In the genomic region with DNA sequence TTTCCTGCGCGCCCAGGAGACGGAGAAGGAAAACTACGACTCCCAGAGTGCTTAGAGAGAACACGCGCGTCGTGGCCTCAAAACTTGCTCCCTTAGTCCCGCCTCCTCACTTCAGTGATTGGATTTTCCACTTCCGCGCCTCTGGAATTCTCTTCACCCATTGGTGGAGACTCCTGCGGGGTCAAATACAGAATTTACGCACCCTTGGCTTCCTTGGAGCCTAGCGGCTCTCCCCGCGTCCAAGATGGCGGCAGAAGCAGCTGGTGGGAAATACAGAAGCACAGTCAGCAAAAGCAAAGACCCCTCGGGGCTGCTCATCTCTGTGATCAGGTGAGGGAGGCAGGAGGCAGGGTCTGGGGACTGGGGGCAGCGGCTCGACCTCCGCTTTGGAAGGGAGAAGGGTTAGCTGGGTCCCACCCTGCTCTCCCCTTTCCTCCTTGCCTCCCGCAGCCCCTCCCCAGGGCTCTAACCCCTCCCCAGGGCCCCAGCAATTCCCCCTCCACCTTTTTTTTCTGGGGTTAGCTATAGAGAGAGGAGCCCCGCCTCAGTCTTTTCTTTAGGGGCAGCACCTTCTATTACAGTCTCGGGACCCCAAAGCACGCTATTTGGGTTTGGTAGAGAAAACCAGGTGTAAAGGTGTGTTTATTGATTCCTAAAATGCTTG, we compare ENCODE assay signal across 1 cellular context.
TF ChIP-seq lines count a peak whose summit lies in the region.

TSS of gene EXOC4 (plus strand) at position 221 of the 664 bp plus-strand sequence.

TF ChIP-seq in HepG2, 621 proteins besides CTCF, POLR2A, EP300 and RAD21 (continued from another document and continues in another):
- TF ChIP-seq ZNF703 (CRISPR knock-in tag; IDR thresholded peaks at IDR 0.05; ENCODE audit: borderline replicate concordance) (no peak), ZNF225 (CRISPR knock-in tag; IDR thresholded peaks at IDR 0.05) (0 out of 2 replicates have a peak, but pooled peaks have one; percentile 29), HNRNPUL1 (IDR thresholded peaks at IDR 0.05; ENCODE audit: low read depth, low read length) (no peak), THAP9 (CRISPR knock-in tag; IDR thresholded peaks at IDR 0.05; ENCODE audit: borderline replicate concordance) (peak; percentile 57; the same call in 1 of the 2 replicates), ZNF280D (CRISPR knock-in tag; IDR thresholded peaks at IDR 0.05) (no peak), SYNCRIP (IDR thresholded peaks at IDR 0.05; ENCODE audit: insufficient read depth, low read depth, low read length) (no peak), CBFB (CRISPR knock-in tag; IDR thresholded peaks at IDR 0.05) (no peak; the same call in 1 of the 2 replicates), ZNF644 (CRISPR knock-in tag; IDR thresholded peaks at IDR 0.05; ENCODE audit: low read depth) (peak; percentile 32; the same call in 1 of the 2 replicates), ZNF503 (CRISPR knock-in tag; IDR thresholded peaks at IDR 0.05) (0 out of 2 replicates have a peak, but pooled peaks have one; percentile 12), PAWR (CRISPR knock-in tag; IDR thresholded peaks at IDR 0.05; ENCODE audit: borderline replicate concordance) (no peak), ZNF572 (CRISPR knock-in tag; IDR thresholded peaks at IDR 0.05) (no peak), RARG (CRISPR knock-in tag; IDR thresholded peaks at IDR 0.05; ENCODE audit: low read depth) (no peak), ZNF549 (CRISPR knock-in tag; IDR thresholded peaks at IDR 0.05) (no peak), ZNF3 (CRISPR knock-in tag; IDR thresholded peaks at IDR 0.05) (no peak), ZSCAN29 (CRISPR knock-in tag; conservative IDR thresholded peaks at IDR 0.05) (no peak), RAD51 (IDR thresholded peaks at IDR 0.05; ENCODE audit: borderline replicate concordance) (no peak), NFIB (CRISPR knock-in tag; IDR thresholded peaks at IDR 0.05; ENCODE audit: borderline replicate concordance) (no peak), ZNF567 (CRISPR knock-in tag; IDR thresholded peaks at IDR 0.05; ENCODE audit: borderline replicate concordance) (no peak), ELF4 (CRISPR knock-in tag; IDR thresholded peaks at IDR 0.05; ENCODE audit: borderline replicate concordance) (peak; percentile 83; the same call in 1 of the 2 replicates), MEF2D (CRISPR knock-in tag; IDR thresholded peaks at IDR 0.05) (no peak), SRY (CRISPR knock-in tag; IDR thresholded peaks at IDR 0.05) (peak; percentile 73; the same call in 1 of the 2 replicates), HOXA3 (CRISPR knock-in tag; IDR thresholded peaks at IDR 0.05) (peak; percentile 90), CBX2 (IDR thresholded peaks at IDR 0.05; ENCODE audit: low read depth, low read length) (no peak), CBX2 (CRISPR knock-in tag; IDR thresholded peaks at IDR 0.05; ENCODE audit: low read depth) (no peak), HOXA5 (CRISPR knock-in tag; IDR thresholded peaks at IDR 0.05) (no peak), ARNTL (CRISPR knock-in tag; IDR thresholded peaks at IDR 0.05) (no peak), TFDP1 (CRISPR knock-in tag; IDR thresholded peaks at IDR 0.05; ENCODE audit: borderline replicate concordance) (peak; percentile 77; the same call in 1 of the 2 replicates), ELF1 (CRISPR knock-in tag; IDR thresholded peaks at IDR 0.05) (peak; percentile 95), ZNF660 (CRISPR knock-in tag; IDR thresholded peaks at IDR 0.05; ENCODE audit: borderline replicate concordance, low read depth) (no peak), ZNF292 (CRISPR knock-in tag; IDR thresholded peaks at IDR 0.05; ENCODE audit: borderline replicate concordance, low read depth) (no peak), ETV5 (CRISPR knock-in tag; IDR thresholded peaks at IDR 0.05; ENCODE audit: borderline replicate concordance) (peak; percentile 10; the same call in 1 of the 2 replicates), RFX5 (IDR thresholded peaks at IDR 0.05; ENCODE audit: low read depth, low read length) (peak; percentile 55; the same call in 1 of the 2 replicates), ZNF460 (CRISPR knock-in tag; IDR thresholded peaks at IDR 0.05; ENCODE audit: borderline replicate concordance) (no peak), ZNF761 (CRISPR knock-in tag; conservative IDR thresholded peaks at IDR 0.05) (no peak), ZNF841 (CRISPR knock-in tag; IDR thresholded peaks at IDR 0.05; ENCODE audit: borderline replicate concordance) (no peak), CBX1 (IDR thresholded peaks at IDR 0.05; ENCODE audit: low read depth) (no peak), TCF7L2 (IDR thresholded peaks at IDR 0.05; ENCODE audit: low read depth, low read length) (no peak), SRSF1 (optimal IDR thresholded peaks at IDR 0.05; ENCODE audit: low read depth, low read length) (peak; percentile 56), SPEN (CRISPR knock-in tag; IDR thresholded peaks at IDR 0.05; ENCODE audit: low read depth) (no peak)
- TF ChIP-seq, protein P1, sequence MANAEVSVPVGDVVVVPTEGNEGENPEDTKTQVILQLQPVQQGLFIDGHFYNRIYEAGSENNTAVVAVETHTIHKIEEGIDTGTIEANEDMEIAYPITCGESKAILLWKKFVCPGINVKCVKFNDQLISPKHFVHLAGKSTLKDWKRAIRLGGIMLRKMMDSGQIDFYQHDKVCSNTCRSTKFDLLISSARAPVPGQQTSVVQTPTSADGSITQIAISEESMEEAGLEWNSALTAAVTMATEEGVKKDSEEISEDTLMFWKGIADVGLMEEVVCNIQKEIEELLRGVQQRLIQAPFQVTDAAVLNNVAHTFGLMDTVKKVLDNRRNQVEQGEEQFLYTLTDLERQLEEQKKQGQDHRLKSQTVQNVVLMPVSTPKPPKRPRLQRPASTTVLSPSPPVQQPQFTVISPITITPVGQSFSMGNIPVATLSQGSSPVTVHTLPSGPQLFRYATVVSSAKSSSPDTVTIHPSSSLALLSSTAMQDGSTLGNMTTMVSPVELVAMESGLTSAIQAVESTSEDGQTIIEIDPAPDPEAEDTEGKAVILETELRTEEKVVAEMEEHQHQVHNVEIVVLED (CRISPR knock-in tag; IDR thresholded peaks at IDR 0.05; ENCODE audit: borderline replicate concordance) = peak; percentile 95
- TF ChIP-seq, protein P2, sequence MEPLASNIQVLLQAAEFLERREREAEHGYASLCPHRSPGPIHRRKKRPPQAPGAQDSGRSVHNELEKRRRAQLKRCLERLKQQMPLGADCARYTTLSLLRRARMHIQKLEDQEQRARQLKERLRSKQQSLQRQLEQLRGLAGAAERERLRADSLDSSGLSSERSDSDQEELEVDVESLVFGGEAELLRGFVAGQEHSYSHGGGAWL (CRISPR knock-in tag; IDR thresholded peaks at IDR 0.05) = no peak
- TF ChIP-seq, protein P3, sequence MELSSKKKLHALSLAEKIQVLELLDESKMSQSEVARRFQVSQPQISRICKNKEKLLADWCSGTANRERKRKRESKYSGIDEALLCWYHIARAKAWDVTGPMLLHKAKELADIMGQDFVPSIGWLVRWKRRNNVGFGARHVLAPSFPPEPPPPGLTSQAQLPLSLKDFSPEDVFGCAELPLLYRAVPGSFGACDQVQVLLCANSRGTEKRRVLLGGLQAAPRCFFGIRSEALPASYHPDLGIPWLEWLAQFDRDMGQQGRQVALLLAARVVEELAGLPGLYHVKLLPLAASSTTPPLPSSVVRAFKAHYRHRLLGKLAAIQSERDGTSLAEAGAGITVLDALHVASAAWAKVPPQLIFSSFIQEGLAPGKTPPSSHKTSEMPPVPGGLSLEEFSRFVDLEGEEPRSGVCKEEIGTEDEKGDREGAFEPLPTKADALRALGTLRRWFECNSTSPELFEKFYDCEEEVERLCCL (CRISPR knock-in tag; IDR thresholded peaks at IDR 0.05; ENCODE audit: borderline replicate concordance) = no peak
- TF ChIP-seq, protein P4, sequence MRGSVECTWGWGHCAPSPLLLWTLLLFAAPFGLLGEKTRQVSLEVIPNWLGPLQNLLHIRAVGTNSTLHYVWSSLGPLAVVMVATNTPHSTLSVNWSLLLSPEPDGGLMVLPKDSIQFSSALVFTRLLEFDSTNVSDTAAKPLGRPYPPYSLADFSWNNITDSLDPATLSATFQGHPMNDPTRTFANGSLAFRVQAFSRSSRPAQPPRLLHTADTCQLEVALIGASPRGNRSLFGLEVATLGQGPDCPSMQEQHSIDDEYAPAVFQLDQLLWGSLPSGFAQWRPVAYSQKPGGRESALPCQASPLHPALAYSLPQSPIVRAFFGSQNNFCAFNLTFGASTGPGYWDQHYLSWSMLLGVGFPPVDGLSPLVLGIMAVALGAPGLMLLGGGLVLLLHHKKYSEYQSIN (CRISPR knock-in tag; IDR thresholded peaks at IDR 0.05; ENCODE audit: borderline replicate concordance) = no peak
- TF ChIP-seq, protein P5, sequence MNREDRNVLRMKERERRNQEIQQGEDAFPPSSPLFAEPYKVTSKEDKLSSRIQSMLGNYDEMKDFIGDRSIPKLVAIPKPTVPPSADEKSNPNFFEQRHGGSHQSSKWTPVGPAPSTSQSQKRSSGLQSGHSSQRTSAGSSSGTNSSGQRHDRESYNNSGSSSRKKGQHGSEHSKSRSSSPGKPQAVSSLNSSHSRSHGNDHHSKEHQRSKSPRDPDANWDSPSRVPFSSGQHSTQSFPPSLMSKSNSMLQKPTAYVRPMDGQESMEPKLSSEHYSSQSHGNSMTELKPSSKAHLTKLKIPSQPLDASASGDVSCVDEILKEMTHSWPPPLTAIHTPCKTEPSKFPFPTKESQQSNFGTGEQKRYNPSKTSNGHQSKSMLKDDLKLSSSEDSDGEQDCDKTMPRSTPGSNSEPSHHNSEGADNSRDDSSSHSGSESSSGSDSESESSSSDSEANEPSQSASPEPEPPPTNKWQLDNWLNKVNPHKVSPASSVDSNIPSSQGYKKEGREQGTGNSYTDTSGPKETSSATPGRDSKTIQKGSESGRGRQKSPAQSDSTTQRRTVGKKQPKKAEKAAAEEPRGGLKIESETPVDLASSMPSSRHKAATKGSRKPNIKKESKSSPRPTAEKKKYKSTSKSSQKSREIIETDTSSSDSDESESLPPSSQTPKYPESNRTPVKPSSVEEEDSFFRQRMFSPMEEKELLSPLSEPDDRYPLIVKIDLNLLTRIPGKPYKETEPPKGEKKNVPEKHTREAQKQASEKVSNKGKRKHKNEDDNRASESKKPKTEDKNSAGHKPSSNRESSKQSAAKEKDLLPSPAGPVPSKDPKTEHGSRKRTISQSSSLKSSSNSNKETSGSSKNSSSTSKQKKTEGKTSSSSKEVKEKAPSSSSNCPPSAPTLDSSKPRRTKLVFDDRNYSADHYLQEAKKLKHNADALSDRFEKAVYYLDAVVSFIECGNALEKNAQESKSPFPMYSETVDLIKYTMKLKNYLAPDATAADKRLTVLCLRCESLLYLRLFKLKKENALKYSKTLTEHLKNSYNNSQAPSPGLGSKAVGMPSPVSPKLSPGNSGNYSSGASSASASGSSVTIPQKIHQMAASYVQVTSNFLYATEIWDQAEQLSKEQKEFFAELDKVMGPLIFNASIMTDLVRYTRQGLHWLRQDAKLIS (CRISPR knock-in tag; IDR thresholded peaks at IDR 0.05) = no peak
